8 cellular contexts compared by ENCODE assay signal in the genomic region with DNA sequence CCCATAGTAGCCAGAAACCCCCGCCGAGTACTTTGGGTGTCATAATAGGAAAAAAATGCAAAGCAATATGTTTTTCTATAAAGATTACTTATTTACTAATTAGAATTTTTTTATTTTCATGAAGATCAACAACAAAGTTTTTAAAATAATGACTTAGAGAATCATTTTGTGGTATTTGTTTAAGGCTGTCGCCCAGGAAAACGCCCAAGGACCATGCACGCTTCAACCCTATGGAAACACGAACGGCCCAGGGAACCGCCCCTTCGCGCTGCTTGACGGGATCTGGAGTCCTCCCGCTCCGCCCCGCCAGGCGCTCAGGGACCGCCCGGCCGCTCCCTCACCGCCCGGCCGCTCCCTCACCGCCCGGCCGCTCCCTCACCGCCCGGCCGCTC. TPM values are rescaled to one million over a fixed set of nuclear protein-coding genes. Genes with fewer than 3 reads are reported as not detected.
DNase-seq lines count a peak whose midpoint lies in the region; ATAC-seq, FAIRE-seq and TF ChIP-seq lines count a peak whose summit lies in the region.

No MANE protein-coding gene starts in this region.

- no peaks in the 10 kb centered on the region for H3K9me3 Mint-ChIP-seq in T-cell
- H3K9me3 Mint-ChIP-seq in activated naive CD8-positive, alpha-beta T cell treated with anti-CD3 and anti-CD28 coated beads for 36 hours, result no peaks in the 10 kb centered on the region

- peaks cover 8 to 21% (median 14%) of the 10 kb centered on the region in 3 donors for H3K4me1 Mint-ChIP-seq in T-cell
- H3K4me1 Mint-ChIP-seq in activated naive CD8-positive, alpha-beta T cell treated with anti-CD3 and anti-CD28 coated beads for 36 hours, result peaks cover 14% of the 10 kb centered on the region

- CTCF ChIA-PET in T-cell (lab: Charles Lee), result interaction anchor here (0.6 to 0.8 kb wide), 4 partner anchors 10 to 289 kb away, joined by 3 to 7 read pairs (median 5); no protein-coding TSS in a partner anchor

- H3K4me3 Mint-ChIP-seq in T-cell, result peak overlapping the region; percentile 78 to 95 (median 91)
- H3K4me3 Mint-ChIP-seq in activated naive CD8-positive, alpha-beta T cell treated with anti-CD3 and anti-CD28 coated beads for 36 hours, result peak overlapping the region; percentile 95

- no peak overlapping the region for H3K9ac ChIP-seq in keratinocyte (ENCODE audit: control insufficient read depth, extremely low read depth, insufficient read depth, low read length)

- no peak overlapping the region for H2AFZ ChIP-seq in keratinocyte (ENCODE audit: control insufficient read depth, low read length)

- peaks cover 36% of the 10 kb centered on the region for H3K79me2 ChIP-seq in keratinocyte (ENCODE audit: control insufficient read depth, insufficient read depth, low read length)

- H3K27me3 Mint-ChIP-seq in T-cell, result no peaks in the 10 kb centered on the region
- H3K27me3 Mint-ChIP-seq in activated naive CD8-positive, alpha-beta T cell treated with anti-CD3 and anti-CD28 coated beads for 36 hours, result peaks cover 4% of the 10 kb centered on the region

- H3K9me3 ChIP-seq in keratinocyte (ENCODE audit: control insufficient read depth, low read depth, low read length), result no peaks in the 10 kb centered on the region

- FAIRE-seq in H54 (lab: Jason Lieb, UNC), result no peak
- FAIRE-seq in keratinocyte (lab: Jason Lieb, UNC), result no peak

- H3K36me3 Mint-ChIP-seq in T-cell, result peaks cover 7% of the 10 kb centered on the region
- peaks cover 32% of the 10 kb centered on the region for H3K36me3 Mint-ChIP-seq in activated naive CD8-positive, alpha-beta T cell treated with anti-CD3 and anti-CD28 coated beads for 36 hours

- no peaks in the 10 kb centered on the region for H3K27me3 ChIP-seq in keratinocyte (ENCODE audit: control insufficient read depth, extremely low read depth, insufficient read depth, low read length)

- TF ChIP-seq CTCF in keratinocyte (optimal IDR thresholded peaks at IDR 0.05 in 1 of 3, IDR thresholded peaks at IDR 0.05 in 1 of 3, conservative IDR thresholded peaks at IDR 0.05 in 1 of 3; ENCODE audit: extremely low read depth in 1 of 3, insufficient read depth in 2 of 3, low read length in 3 of 3), result no peak

- DNase-seq in DMS53 treated with DMSO at 0.1 percent for 48 hours (lab: John Stamatoyannopoulos, UW; ENCODE audit: unreplicated experiment) (peak; percentile 98), H54 (ENCODE audit: insufficient read length, low spot score) (peak; percentile 82), LoVo (ENCODE audit: low spot score) (peak; percentile 93), T-cell (peak in 29 of 34 experiments; percentile 63 to 90 (median 84)), keratinocyte (ENCODE audit: low read depth, low spot score) (no peak), EL (no peak)
- DNase-seq in activated naive CD8-positive, alpha-beta T cell treated with anti-CD3 and anti-CD28 coated beads for 36 hours, result peak; percentile 93
- peak; percentile 93 for DNase-seq in stimulated activated CD4-positive, alpha-beta T cell treated with anti-CD3 and anti-CD28 coated beads, Interleukin-4, amount 100 ng/mL, for 1 hour

- ATAC-seq in T-cell (replicated peaks in 1 of 4), result peak; percentile 80 to 89 (median 86)

- peaks cover 16% of the 10 kb centered on the region for H3K4me1 ChIP-seq in keratinocyte (ENCODE audit: control insufficient read depth, extremely low read depth, insufficient read depth, low read length)

- H3K9me1 ChIP-seq in keratinocyte (ENCODE audit: control insufficient read depth, extremely low read depth, insufficient read depth, low read length), result no peaks in the 10 kb centered on the region

- peak overlapping the region in 2 of 3 experiments; percentile 50 to 57 for H3K4me3 ChIP-seq in keratinocyte (ENCODE audit: control insufficient read depth in 2 of 3, extremely low read depth in 1 of 3, insufficient read depth in 2 of 3, low read depth in 1 of 3, low read length in 3 of 3)

- peak overlapping the region; percentile 53 to 78 for H3K27ac Mint-ChIP-seq in T-cell
- peak overlapping the region; percentile 96 for H3K27ac Mint-ChIP-seq in activated naive CD8-positive, alpha-beta T cell treated with anti-CD3 and anti-CD28 coated beads for 36 hours

- POLR2A ChIA-PET in T-cell (lab: Charles Lee), result interaction anchor here in 1 of 2 donors (0.6 to 0.8 kb wide), 3 partner anchors 16 to 692 kb away, joined by 4 read pairs; no protein-coding TSS in a partner anchor

- H3K36me3 ChIP-seq in keratinocyte (ENCODE audit: control insufficient read depth in 2 of 2, extremely low read depth in 1 of 2, insufficient read depth in 2 of 2, low read length in 2 of 2), result peaks cover 7 to 12% of the 10 kb centered on the region in 2 experiments

- no peak overlapping the region for H3K27ac ChIP-seq in keratinocyte (ENCODE audit: control insufficient read depth, insufficient read depth, low read length)

- peak overlapping the region; percentile 74 for H3K4me2 ChIP-seq in keratinocyte (ENCODE audit: control insufficient read depth, extremely low read depth, insufficient read depth, low read depth, low read length)

- dilution Hi-C loops in keratinocyte (cut with MboI; ENCODE audit: extremely low pct_ligation_motif_present, low sequenced_read_pairs), result no loop called here

- TF ChIP-seq POLR2A in H54 (IDR thresholded peaks at IDR 0.05; ENCODE audit: low read depth, low read length), result 0 out of 2 replicates have a peak, but pooled peaks have one; percentile 29

- no peaks in the 10 kb centered on the region for H4K20me1 ChIP-seq in keratinocyte (ENCODE audit: control insufficient read depth, extremely low read depth, insufficient read depth, low read length)

RNA-seq across cellular contexts. Expression of a gene that starts 0.4 kb away (rescaled TPM):
- 10 to 100 TPM; 10.1 to 58.1 (median 13.9) TPM for total RNA-seq in T-cell
- 100 to 1,000 TPM; 249 to 252 TPM for total RNA-seq in activated naive CD8-positive, alpha-beta T cell treated with anti-CD3 and anti-CD28 coated beads for 36 hours
- 96.2 to 233 TPM (median 186 TPM) in 3 replicates for polyA plus RNA-seq in keratinocyte
- 35.8 TPM for polyA plus RNA-seq in keratinocyte (2011; ENCODE audit: low read depth)
- polyA plus RNA-seq in keratinocyte (2011; cell fraction: cytosol; rRNA removed), result 113 and 171 TPM in 2 replicates
- 136 and 140 TPM in 2 replicates for polyA plus RNA-seq in keratinocyte (2011; cell fraction: nucleus; rRNA removed)
- 56.6 and 182 TPM in 2 replicates for polyA plus RNA-seq in keratinocyte (2012; ENCODE audit: low replicate concordance)
- 188 to 319 TPM (median 205 TPM) in 3 replicates for polyA minus RNA-seq in keratinocyte
- polyA minus RNA-seq in keratinocyte (2011; cell fraction: cytosol; rRNA and poly(A)+ RNA removed), result 149 TPM
- 71.4 and 123 TPM in 2 replicates for polyA minus RNA-seq in keratinocyte (2011; cell fraction: nucleus; rRNA and poly(A)+ RNA removed)

RNA-seq across cellular contexts. Expression of a gene that starts 38.9 kb away (rescaled TPM):
- total RNA-seq in T-cell, result 1 to 10 TPM in 1 of 5 donors, under 1 TPM in 4; 0.47 to 1.9 (median 0.58) TPM
- 10 to 100 TPM; 16.6 to 17.2 TPM for total RNA-seq in activated naive CD8-positive, alpha-beta T cell treated with anti-CD3 and anti-CD28 coated beads for 36 hours
- polyA plus RNA-seq in keratinocyte, result 4.3 to 6.4 TPM (median 6.1 TPM) in 3 replicates
- 4.6 TPM for polyA plus RNA-seq in keratinocyte (2011; ENCODE audit: low read depth)
- polyA plus RNA-seq in keratinocyte (2011; cell fraction: cytosol; rRNA removed), result 4.4 and 6.8 TPM in 2 replicates
- polyA plus RNA-seq in keratinocyte (2011; cell fraction: nucleus; rRNA removed), result 2.2 and 2.7 TPM in 2 replicates
- polyA plus RNA-seq in keratinocyte (2012; ENCODE audit: low replicate concordance), result 4.2 and 5.8 TPM in 2 replicates
- 2.8 to 5.4 TPM (median 3.2 TPM) in 3 replicates for polyA minus RNA-seq in keratinocyte
- 6.1 TPM for polyA minus RNA-seq in keratinocyte (2011; cell fraction: cytosol; rRNA and poly(A)+ RNA removed)
- 1.3 and 1.6 TPM in 2 replicates for polyA minus RNA-seq in keratinocyte (2011; cell fraction: nucleus; rRNA and poly(A)+ RNA removed)

Comparison
In these comparisons a context has a peak if more than half of its experiments do, and no peak if none do; other contexts are left out.
1. DNase-seq: peak in DMS53 treated with DMSO at 0.1 percent for 48 hours (single experiment), H54 (single experiment), LoVo (single experiment), T-cell (29 of 34), activated naive CD8-positive, alpha-beta T cell treated with anti-CD3 and anti-CD28 coated beads for 36 hours (single experiment) and stimulated activated CD4-positive, alpha-beta T cell treated with anti-CD3 and anti-CD28 coated beads, Interleukin-4, amount 100 ng/mL, for 1 hour (single experiment); none in keratinocyte (single experiment) and EL (single experiment).
2. RNA of a gene that starts 0.4 kb away (total RNA-seq): 249 to 252 TPM in activated naive CD8-positive, alpha-beta T cell treated with anti-CD3 and anti-CD28 coated beads for 36 hours; 10.1 to 58.1 TPM in T-cell; every median in the first group is over 4 times any median in the second.
3. RNA of a gene that starts 38.9 kb away (total RNA-seq): 16.6 to 17.2 TPM in activated naive CD8-positive, alpha-beta T cell treated with anti-CD3 and anti-CD28 coated beads for 36 hours; 0.47 to 1.9 TPM in T-cell; every median in the first group is over 4 times any median in the second.